In genomic region chr7:107383203-107383602, GRCh38 we compare ENCODE assay signal across 34 cellular contexts.
"Had no signal": no experiment of that assay in that cellular context is flagged by ENCODE, and none has a peak within 500 bp of the region (broad histone marks: within the 10 kb centered on the region; RNA-seq: fewer than 3 reads in every experiment).

No MANE protein-coding gene starts in this region.

- H3K9me3 ChIP-seq: adrenal gland, body of pancreas, breast epithelium had no signal

- H3K27me3 ChIP-seq: adrenal gland, body of pancreas, brain microvascular endothelial cell, breast epithelium had no signal

- ATAC-seq: activated CD8-positive, alpha-beta T cell treated with anti-CD3 and anti-CD28 coated beads for 36 hours; activated naive CD4-positive, alpha-beta T cell treated with anti-CD3 and anti-CD28 coated beads, Interleukin-2, amount 50 U/mL, for 72 hours; activated T-cell treated with anti-CD3 and anti-CD28 coated beads, Interleukin-2, amount 50 U/mL, for 4 hours; activated T-cell treated with anti-CD3 and anti-CD28 coated beads, Interleukin-2, amount 50 U/mL, for 72 hours; activated T-helper 17 cell treated with anti-CD3 and anti-CD28 coated beads, Interleukin-2, amount 50 U/mL, for 72 hours; body of pancreas; T-cell had no signal

- H3K36me3 ChIP-seq: adrenal gland, brain microvascular endothelial cell, breast epithelium had no signal

- DNase-seq: activated B cell treated with CpG ODN at 0.5 μM for 24 hours; activated CD4-positive, alpha-beta memory T cell treated with anti-CD3 and anti-CD28 coated beads for 36 hours; activated CD4-positive, alpha-beta T cell treated with anti-CD3 and anti-CD28 coated beads for 4 hours; activated CD4-positive, alpha-beta T cell treated with anti-CD3 and anti-CD28 coated beads, Interleukin-2, amount 10 ng/mL, durations not matched to agents 24 days and 14 days; activated CD4-positive, alpha-beta T cell treated with anti-CD3 and anti-CD28 coated beads, Interleukin-2, amount 50 U/mL, for 1 hour; activated CD4-positive, alpha-beta T cell treated with anti-CD3 and anti-CD28 coated beads, Interleukin-2, amount 50 U/mL, for 4 hours; activated CD4-positive, CD25-positive, alpha-beta regulatory T cell treated with anti-CD3 and anti-CD28 coated beads, Interleukin-2, amount 50 U/mL, for 72 hours; activated CD8-positive, alpha-beta memory T cell treated with anti-CD3 and anti-CD28 coated beads, Interleukin-2, amount 50 U/mL, for 4 hours; activated CD8-positive, alpha-beta T cell treated with anti-CD3 and anti-CD28 coated beads for 36 hours; activated effector memory CD4-positive, alpha-beta T cell treated with anti-CD3 and anti-CD28 coated beads, Interleukin-2, amount 50 U/mL, for 16 hours; activated gamma-delta T cell treated with Interleukin-2 at 50 U/mL for 16 hours; activated naive CD4-positive, alpha-beta T cell; activated naive CD4-positive, alpha-beta T cell treated with anti-CD3 and anti-CD28 coated beads for 36 hours; activated naive CD4-positive, alpha-beta T cell treated with anti-CD3 and anti-CD28 coated beads, Interleukin-2, amount 50 U/mL, for 16 hours; activated naive CD8-positive, alpha-beta T cell treated with anti-CD3 and anti-CD28 coated beads for 36 hours; activated T-cell treated with anti-CD3 and anti-CD28 coated beads for 4 hours; activated T-cell treated with anti-CD3 and anti-CD28 coated beads, Interleukin-2, amount 50 U/mL, for 1 hour; activated T-cell treated with anti-CD3 and anti-CD28 coated beads, Interleukin-2, amount 50 U/mL, for 4 hours; activated T-cell treated with anti-CD3 and anti-CD28 coated beads, Interleukin-2, amount 50 U/mL, for 72 hours; adrenal gland; amniotic stem cell; aorta; body of pancreas; brain microvascular endothelial cell; central memory CD4-positive, alpha-beta T cell; T-cell; T-helper 2 cell; T-helper 9 cell had no signal

- H3K27ac ChIP-seq: adrenal gland, body of pancreas, brain microvascular endothelial cell, breast epithelium, VCaP had no signal

- H3K4me1 ChIP-seq: breast epithelium had no signal

- H3K4me3 ChIP-seq: adrenal gland, body of pancreas, breast epithelium had no signal

- FAIRE-seq: astrocyte, TTC549 had no signal
